13 cellular contexts compared by ENCODE assay signal in genomic region chr7:159096736-159097581, GRCh38. TPM values are rescaled to one million over a fixed set of nuclear protein-coding genes. Genes with fewer than 3 reads are reported as not detected.
A peak's percentile ranks its signal among the peaks of the same experiment; 100 is the strongest.
DNase-seq lines count a peak whose midpoint lies in the region; ATAC-seq and TF ChIP-seq lines count a peak whose summit lies in the region.
"Had no signal": no experiment of that assay in that cellular context is flagged by ENCODE, and none has a peak within 500 bp of the region (broad histone marks: within the 10 kb centered on the region; RNA-seq: fewer than 3 reads in every experiment).

No MANE protein-coding gene starts in this region.

- H3K4me1 ChIP-seq in esophagus squamous epithelium: peaks cover 0 to 32% (median 12%) of the 10 kb centered on the region in 3 donors
- peaks cover 0 to 14% of the 10 kb centered on the region in 2 donors for H3K4me1 ChIP-seq in neuronal stem cell (ENCODE audit: control insufficient read depth in 2 of 2, insufficient read depth in 1 of 2, low read depth in 1 of 2, low read length in 2 of 2)
- peaks cover 38% of the 10 kb centered on the region for H3K4me1 ChIP-seq in vagina
- H3K4me1 ChIP-seq: Caco-2, thyroid gland had no signal

- peak overlapping the region; percentile 17 for H2BK5ac ChIP-seq in neuronal stem cell (ENCODE audit: low read length)

- H3K9me3 ChIP-seq in esophagus squamous epithelium (no peaks in the 10 kb centered on the region), neuronal stem cell (replicated peaks in 1 of 2; ENCODE audit: control insufficient read depth in 2 of 2, insufficient read depth in 1 of 2, low read depth in 1 of 2, low read length in 2 of 2) (peaks cover 0 to 2% of the 10 kb centered on the region in 2 donors), vagina (no peaks in the 10 kb centered on the region)
- H3K9me3 ChIP-seq: Caco-2, thyroid gland had no signal

- H2BK12ac ChIP-seq in neuronal stem cell (ENCODE audit: low read length): no peak overlapping the region

- peak overlapping the region; percentile 62 for H3K18ac ChIP-seq in neuronal stem cell (ENCODE audit: low read length)

- H3K4me1 Mint-ChIP-seq in activated T-cell treated with anti-CD3 and anti-CD28 coated beads, Interleukin-2, amount 50 U/mL, for 24 hours (ENCODE audit: low read depth): no peaks in the 10 kb centered on the region
- H3K4me1 Mint-ChIP-seq in immature natural killer cell: no peaks in the 10 kb centered on the region

- no peaks in the 10 kb centered on the region for H3K79me1 ChIP-seq in neuronal stem cell (ENCODE audit: low read depth, low read length)

- H3K4me3 ChIP-seq in esophagus squamous epithelium (no peak overlapping the region), neuronal stem cell (ENCODE audit: low read length in 2 of 2) (no peak overlapping the region), vagina (no peak overlapping the region)
- H3K4me3 ChIP-seq: thyroid gland had no signal

- WGBS in esophagus squamous epithelium, 2 donors: 68 to 82% methylated on average over 7 to 17 of the region's 27 CpGs
- WGBS in neuronal stem cell (ENCODE audit: extremely low coverage in 2 of 2, insufficient read length in 2 of 2, insufficient replicate concordance in 1 of 2), 2 donors: no CpG with 5 or more reads among the region's 27 CpGs

- H3K9me3 Mint-ChIP-seq in activated T-cell treated with anti-CD3 and anti-CD28 coated beads, Interleukin-2, amount 50 U/mL, for 24 hours: no peaks in the 10 kb centered on the region
- H3K9me3 Mint-ChIP-seq in immature natural killer cell: peaks cover 0 to 1% (median 0%) of the 10 kb centered on the region in 6 donors

- H3K9ac ChIP-seq in neuronal stem cell (ENCODE audit: low read depth, low read length, poor library complexity): peak overlapping the region; percentile 22

- no peak overlapping the region for H4K91ac ChIP-seq in neuronal stem cell (ENCODE audit: low read depth, low read length, poor library complexity)

- TF ChIP-seq POLR2A in esophagus squamous epithelium (IDR thresholded peaks at IDR 0.05): no peak
- TF ChIP-seq POLR2A in vagina (IDR thresholded peaks at IDR 0.05): no peak

- no peak overlapping the region for H3K4me3 Mint-ChIP-seq in activated T-cell treated with anti-CD3 and anti-CD28 coated beads, Interleukin-2, amount 50 U/mL, for 24 hours
- no peak overlapping the region for H3K4me3 Mint-ChIP-seq in immature natural killer cell
- H3K4me3 Mint-ChIP-seq: mesothelial cell of epicardium had no signal

- DNase-seq in activated T-cell treated with anti-CD3 and anti-CD28 coated beads, Interleukin-2, amount 50 U/mL, for 24 hours: peak; percentile 22
- DNase-seq in activated T-cell treated with anti-CD3 and anti-CD28 coated beads, Interleukin-2, amount 50 U/mL, for 48 hours: no peak
- DNase-seq in esophagus squamous epithelium (lab: John Stamatoyannopoulos, UW) (no peak), neuronal stem cell (ENCODE audit: low spot score) (no peak), vagina (ENCODE audit: extremely low spot score in 2 of 2) (no peak), immature natural killer cell (no peak)
- no peak for DNase-seq in stimulated activated CD4-positive, alpha-beta T cell treated with anti-CD3 and anti-CD28 coated beads, Interleukin-4, amount 100 ng/mL, for 4 hours
- DNase-seq: T-helper 9 cell, thyroid gland had no signal

- no peak overlapping the region for H3K14ac ChIP-seq in neuronal stem cell (ENCODE audit: low read length)

- no peak overlapping the region for H3K27ac Mint-ChIP-seq in activated T-cell treated with anti-CD3 and anti-CD28 coated beads, Interleukin-2, amount 50 U/mL, for 24 hours
- no peak overlapping the region for H3K27ac Mint-ChIP-seq in immature natural killer cell
- H3K27ac Mint-ChIP-seq: mesothelial cell of epicardium had no signal

- H3K36me3 ChIP-seq in esophagus squamous epithelium (no peaks in the 10 kb centered on the region), neuronal stem cell (replicated peaks in 1 of 2; ENCODE audit: control insufficient read depth in 2 of 2, insufficient read depth in 2 of 2, low read length in 2 of 2) (no peaks in the 10 kb centered on the region), vagina (no peaks in the 10 kb centered on the region)
- H3K36me3 ChIP-seq: thyroid gland had no signal

- H3K27me3 Mint-ChIP-seq in activated T-cell treated with anti-CD3 and anti-CD28 coated beads, Interleukin-2, amount 50 U/mL, for 24 hours: no peaks in the 10 kb centered on the region
- peaks cover 0 to 4% (median 2%) of the 10 kb centered on the region in 3 donors for H3K27me3 Mint-ChIP-seq in immature natural killer cell (ENCODE audit: low read depth in 3 of 3)

- H3K27me3 ChIP-seq in esophagus squamous epithelium (no peaks in the 10 kb centered on the region), neuronal stem cell (ENCODE audit: control insufficient read depth in 3 of 3, insufficient read depth in 3 of 3, low read depth in 1 of 3, low read length in 3 of 3) (peaks cover 0 to 8% (median 0%) of the 10 kb centered on the region in 3 experiments), vagina (no peaks in the 10 kb centered on the region)
- H3K27me3 ChIP-seq: thyroid gland had no signal

- no peak overlapping the region for H3K4ac ChIP-seq in neuronal stem cell (ENCODE audit: low read length)

- peak overlapping the region; percentile 43 for H2BK15ac ChIP-seq in neuronal stem cell (ENCODE audit: low read length)

- peak overlapping the region; percentile 83 for H4K8ac ChIP-seq in neuronal stem cell (ENCODE audit: low read depth, low read length)

- H2BK120ac ChIP-seq in neuronal stem cell (ENCODE audit: low read depth, low read length): no peak overlapping the region

- TF ChIP-seq CTCF in esophagus squamous epithelium (IDR thresholded peaks at IDR 0.05) (no peak), vagina (IDR thresholded peaks at IDR 0.05) (no peak)

- H3K36me3 Mint-ChIP-seq in activated T-cell treated with anti-CD3 and anti-CD28 coated beads, Interleukin-2, amount 50 U/mL, for 24 hours (ENCODE audit: low read depth): no peaks in the 10 kb centered on the region
- peaks cover 2 to 6% (median 6%) of the 10 kb centered on the region in 3 donors for H3K36me3 Mint-ChIP-seq in immature natural killer cell
- H3K36me3 Mint-ChIP-seq: mesothelial cell of epicardium had no signal

- H3K4me2 ChIP-seq in neuronal stem cell (ENCODE audit: insufficient read depth, low read length, poor library complexity, severe bottlenecking): no peak overlapping the region

- ATAC-seq in GM21723 (IDR thresholded peaks at IDR 0.05; ENCODE audit: unreplicated experiment): no peak

- no peak overlapping the region for H2AFZ ChIP-seq in neuronal stem cell (ENCODE audit: low read length)

- intact Hi-C loops in esophagus squamous epithelium (cut with DNase I): no loop called here
- intact Hi-C loops in vagina (cut with DNase I): no loop called here

- peak overlapping the region; percentile 57 for H2AK5ac ChIP-seq in neuronal stem cell (ENCODE audit: low read depth, low read length)

- H3K27ac ChIP-seq in esophagus squamous epithelium (peak overlapping the region; percentile 39 to 86 (median 72)), neuronal stem cell (replicated peaks; ENCODE audit: low read length) (peak overlapping the region; percentile 12), vagina (peak overlapping the region; percentile 68)
- H3K27ac ChIP-seq: thyroid gland had no signal

- peak overlapping the region; percentile 35 for H3K23ac ChIP-seq in neuronal stem cell (ENCODE audit: low read depth, low read length, poor library complexity)

RNA-seq across cellular contexts. Expression of gene VIPR2, which starts 47.7 kb away (rescaled TPM):
- 1 to 10 TPM in 1 of 4 donors, under 1 TPM in 3; 0.18 to 2.1 (median 0.40) TPM for total RNA-seq in esophagus squamous epithelium
- 2.8 TPM for polyA plus RNA-seq in neuronal stem cell (2013, experiment 1 of 2)
- 2.6 TPM for polyA plus RNA-seq in neuronal stem cell (2013, experiment 2 of 2)
- 11.3 TPM for total RNA-seq in vagina
- polyA plus RNA-seq in immature natural killer cell: 1 to 10 TPM in 2 of 3 donors, under 1 TPM in 1; 0.41 to 5.2 (median 2.4) TPM
- total RNA-seq: Caco-2, LHCN-M2 had no signal

Comparison
In these comparisons a context has a peak if more than half of its experiments do, and no peak if none do; other contexts are left out.
1. H3K27ac ChIP-seq: peak in every context shown above with its lines; median percentile 72 in esophagus squamous epithelium; 68 in vagina; 12 in neuronal stem cell.